8 cellular contexts compared by ENCODE assay signal in the genomic region with DNA sequence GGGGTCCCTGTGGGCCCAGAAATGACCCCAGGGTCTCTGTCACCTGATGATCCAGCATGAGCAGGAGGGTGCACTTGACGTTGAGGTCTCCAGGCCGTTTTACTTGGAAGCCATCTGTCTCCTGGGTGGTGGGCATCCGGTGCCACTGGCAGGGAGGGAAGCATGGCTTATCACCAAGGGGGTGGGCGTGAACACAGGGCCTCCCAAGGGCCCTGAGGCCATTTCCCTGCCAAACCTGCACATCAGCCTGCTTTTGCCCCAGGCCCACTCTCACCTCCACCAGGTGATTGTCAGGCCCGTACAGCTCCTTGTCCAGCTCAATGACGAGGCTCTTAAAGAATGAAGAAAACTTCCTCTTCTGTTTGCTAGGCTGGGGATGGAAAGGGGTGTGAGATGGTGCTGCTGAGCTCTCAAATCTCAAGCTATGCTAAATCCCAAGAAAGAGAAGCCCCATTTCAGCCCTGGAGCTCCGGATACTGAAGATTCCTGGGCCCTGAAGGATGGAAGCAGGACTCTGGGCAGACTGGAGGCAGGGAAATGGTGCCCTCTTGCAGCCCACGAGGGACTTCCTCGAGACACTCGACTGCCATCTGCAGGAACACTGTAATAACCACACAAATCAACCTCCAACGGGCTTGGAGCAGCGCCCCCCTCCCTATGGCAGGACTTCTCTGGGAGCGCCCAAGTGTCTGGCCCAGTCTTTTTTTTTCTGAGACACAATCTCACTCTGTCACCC. TPM values are rescaled to one million over a fixed set of nuclear protein-coding genes. Genes with fewer than 3 reads are reported as not detected.
DNase-seq lines count a peak whose midpoint lies in the region; ATAC-seq and TF ChIP-seq lines count a peak whose summit lies in the region.

No MANE protein-coding gene starts in this region.

- H3K9me3 ChIP-seq in CD4-positive, alpha-beta T cell (ENCODE audit: control insufficient read depth, low read length) = no peaks in the 10 kb centered on the region
- H3K9me3 ChIP-seq in SJCRH30 (replicated peaks) (no peaks in the 10 kb centered on the region), right cardiac atrium (ENCODE audit: control insufficient read depth, low read length) (no peaks in the 10 kb centered on the region), gastrocnemius medialis (no peaks in the 10 kb centered on the region)

- POLR2A ChIA-PET in CD4-positive, alpha-beta T cell (lab: Charles Lee) = interaction anchor here (1.2 to 7.3 kb wide), 5 partner anchors 6 to 141 kb away, joined by 4 to 86 read pairs (median 9); a partner anchor contains a TSS
- POLR2A ChIA-PET in activated naive CD8-positive, alpha-beta T cell treated with anti-CD3 and anti-CD28 coated beads, Interleukin-2, amount 10 ng/mL, durations not matched to agents 7 days and 5 days (lab: Charles Lee) = interaction anchor here (1.2 to 5.2 kb wide), 4 partner anchors 9 to 138 kb away, joined by 3 to 24 read pairs (median 3); a partner anchor contains a TSS

- no peak overlapping the region for H3K4me3 ChIP-seq in SJCRH30
- H3K4me3 ChIP-seq in right cardiac atrium (ENCODE audit: low read length) = no peak overlapping the region
- H3K4me3 ChIP-seq in gastrocnemius medialis = no peak overlapping the region

- TF ChIP-seq CTCF in CD4-positive, alpha-beta T cell (IDR thresholded peaks at IDR 0.05) = peak; percentile 57
- TF ChIP-seq CTCF in LNCAP (IDR thresholded peaks at IDR 0.05) = peak; percentile 77
- TF ChIP-seq CTCF in gastrocnemius medialis (IDR thresholded peaks at IDR 0.05 in 4 of 5, conservative IDR thresholded peaks at IDR 0.05 in 1 of 5) = peak in 4 of 5 experiments; percentile 31 to 52 (median 36)

- peak overlapping the region; percentile 45 for H3K27ac Mint-ChIP-seq in CD4-positive, alpha-beta T cell
- peak overlapping the region; percentile 67 for H3K27ac Mint-ChIP-seq in activated naive CD8-positive, alpha-beta T cell treated with anti-CD3 and anti-CD28 coated beads, Interleukin-2, amount 10 ng/mL, durations not matched to agents 7 days and 5 days

- H3K4me3 Mint-ChIP-seq in CD4-positive, alpha-beta T cell = peak overlapping the region; percentile 65
- H3K4me3 Mint-ChIP-seq in activated naive CD8-positive, alpha-beta T cell treated with anti-CD3 and anti-CD28 coated beads, Interleukin-2, amount 10 ng/mL, durations not matched to agents 7 days and 5 days = no peak overlapping the region

- H3K36me3 ChIP-seq in SJCRH30 = peaks cover 37% of the 10 kb centered on the region
- H3K36me3 ChIP-seq in gastrocnemius medialis = peaks cover 0 to 72% of the 10 kb centered on the region in 2 donors

- no peaks in the 10 kb centered on the region for H3K9me3 Mint-ChIP-seq in CD4-positive, alpha-beta T cell
- no peaks in the 10 kb centered on the region for H3K9me3 Mint-ChIP-seq in activated naive CD8-positive, alpha-beta T cell treated with anti-CD3 and anti-CD28 coated beads, Interleukin-2, amount 10 ng/mL, durations not matched to agents 7 days and 5 days

- no peaks in the 10 kb centered on the region for H3K27me3 Mint-ChIP-seq in CD4-positive, alpha-beta T cell
- no peaks in the 10 kb centered on the region for H3K27me3 Mint-ChIP-seq in activated naive CD8-positive, alpha-beta T cell treated with anti-CD3 and anti-CD28 coated beads, Interleukin-2, amount 10 ng/mL, durations not matched to agents 7 days and 5 days

- H3K27me3 ChIP-seq in CD4-positive, alpha-beta T cell (ENCODE audit: control insufficient read depth, insufficient read depth, low read length) = no peaks in the 10 kb centered on the region
- H3K27me3 ChIP-seq in SJCRH30 = no peaks in the 10 kb centered on the region
- H3K27me3 ChIP-seq in right cardiac atrium (ENCODE audit: control insufficient read depth, insufficient read depth) = no peaks in the 10 kb centered on the region
- no peaks in the 10 kb centered on the region for H3K27me3 ChIP-seq in gastrocnemius medialis

- intact Hi-C loops in CD4-positive, alpha-beta T cell (cut with DNase I, micrococcal nuclease) = loop anchor here (1.0 to 10.0 kb wide), 2 partner anchors 136 to 410 kb away; no protein-coding TSS in a partner anchor
- intact Hi-C loops in right cardiac atrium (cut with DNase I) (no loop called here), gastrocnemius medialis (cut with DNase I; ENCODE audit: low total_unique reads) (no loop called here)

- in situ Hi-C loops in gastrocnemius medialis (cut with MboI; ENCODE audit: low sequenced_read_pairs in 4 of 4) = loop anchor here in 2 of 4 donors (25.0 kb wide), 2 partner anchors 397 to 678 kb away; a partner anchor contains a TSS

- no peaks in the 10 kb centered on the region for H3K4me1 ChIP-seq in SJCRH30
- peaks cover 14% of the 10 kb centered on the region for H3K4me1 ChIP-seq in right cardiac atrium (ENCODE audit: control insufficient read depth, insufficient read depth, low read length)
- peaks cover 42 to 56% of the 10 kb centered on the region in 2 donors for H3K4me1 ChIP-seq in gastrocnemius medialis

- CTCF ChIA-PET in CD4-positive, alpha-beta T cell (lab: Charles Lee) = interaction anchor here (1.0 to 1.8 kb wide), 4 partner anchors 8 to 70 kb away, joined by 3 to 6 read pairs (median 3); no protein-coding TSS in a partner anchor

- no peak for TF ChIP-seq POLR2A in gastrocnemius medialis (IDR thresholded peaks at IDR 0.05)

- no peak overlapping the region for H3K27ac ChIP-seq in CD4-positive, alpha-beta T cell (ENCODE audit: low read depth, low read length)
- H3K27ac ChIP-seq in SJCRH30 (no peak overlapping the region), right cardiac atrium (ENCODE audit: low read length) (peak overlapping the region; percentile 13), gastrocnemius medialis (peak overlapping the region; percentile 35 to 99 (median 56))

- peak; percentile 88 for ATAC-seq in CD4-positive, alpha-beta T cell (ENCODE audit: poor library complexity)
- ATAC-seq in activated naive CD8-positive, alpha-beta T cell treated with anti-CD3 and anti-CD28 coated beads, Interleukin-2, amount 10 ng/mL, durations not matched to agents 7 days and 5 days (ENCODE audit: low read depth) = peak; percentile 77
- ATAC-seq in right cardiac atrium = peak; percentile 5 to 13
- peak; percentile 18 to 62 for ATAC-seq in gastrocnemius medialis
- ATAC-seq in HG03469 (IDR thresholded peaks at IDR 0.05; ENCODE audit: unreplicated experiment) = no peak

- peaks cover 61% of the 10 kb centered on the region for H3K4me1 Mint-ChIP-seq in CD4-positive, alpha-beta T cell (ENCODE audit: low read depth)
- peaks cover 34% of the 10 kb centered on the region for H3K4me1 Mint-ChIP-seq in activated naive CD8-positive, alpha-beta T cell treated with anti-CD3 and anti-CD28 coated beads, Interleukin-2, amount 10 ng/mL, durations not matched to agents 7 days and 5 days

- peaks cover 79% of the 10 kb centered on the region for H3K36me3 Mint-ChIP-seq in CD4-positive, alpha-beta T cell (ENCODE audit: low read depth)
- peaks cover 37% of the 10 kb centered on the region for H3K36me3 Mint-ChIP-seq in activated naive CD8-positive, alpha-beta T cell treated with anti-CD3 and anti-CD28 coated beads, Interleukin-2, amount 10 ng/mL, durations not matched to agents 7 days and 5 days

- WGBS in right cardiac atrium = 36% methylated on average over 13 of the region's 13 CpGs

- DNase-seq in CD4-positive, alpha-beta T cell = peak in 9 of 10 experiments; percentile 40 to 66 (median 53)
- DNase-seq in GM19240 (ENCODE audit: insufficient read length, low spot score) = peak; percentile 18
- peak; percentile 27 to 48 for DNase-seq in SJCRH30
- DNase-seq in activated naive CD8-positive, alpha-beta T cell treated with anti-CD3 and anti-CD28 coated beads, Interleukin-2, amount 10 ng/mL, durations not matched to agents 7 days and 5 days = no peak
- DNase-seq in right cardiac atrium = peak in 2 of 3 donors; percentile 73 to 74
- peak in 1 of 2 donors; percentile 80 for DNase-seq in gastrocnemius medialis

RNA-seq across cellular contexts. Expression of a gene that starts 7.1 kb away (rescaled TPM):
- total RNA-seq in CD4-positive, alpha-beta T cell = 10 to 100 TPM; 47.6 to 51.1 TPM
- 34.9 and 35.1 TPM in 2 replicates for total RNA-seq in SJCRH30 (2014; rRNA removed; shearing (Covaris generic))
- 10 to 100 TPM; 56.7 to 58.6 TPM for total RNA-seq in activated naive CD8-positive, alpha-beta T cell treated with anti-CD3 and anti-CD28 coated beads, Interleukin-2, amount 10 ng/mL, durations not matched to agents 7 days and 5 days
- total RNA-seq in right cardiac atrium (10 to 100 TPM; 34.2 to 52.3 (median 38.2) TPM), gastrocnemius medialis (10 to 100 TPM; 24.6 to 46.3 (median 34.9) TPM)
- polyA plus RNA-seq in right cardiac atrium = 17.2 TPM

RNA-seq across cellular contexts. Expression of a gene that starts 7.4 kb away (rescaled TPM):
- total RNA-seq in CD4-positive, alpha-beta T cell = 10 to 100 TPM; 83.1 to 84.6 TPM
- 52.7 and 64.8 TPM in 2 replicates for total RNA-seq in SJCRH30 (2014; rRNA removed; shearing (Covaris generic))
- total RNA-seq in activated naive CD8-positive, alpha-beta T cell treated with anti-CD3 and anti-CD28 coated beads, Interleukin-2, amount 10 ng/mL, durations not matched to agents 7 days and 5 days = 100 to 1,000 TPM; 132 to 135 TPM
- total RNA-seq in right cardiac atrium = 100 to 1,000 TPM; 141 to 159 (median 147) TPM
- polyA plus RNA-seq in right cardiac atrium = 175 TPM
- total RNA-seq in gastrocnemius medialis = 100 to 1,000 TPM; 103 to 153 (median 123) TPM

RNA-seq across cellular contexts. Expression of a gene that starts 7.9 kb away (rescaled TPM):
- 100 to 1,000 TPM; 102 to 111 TPM for total RNA-seq in CD4-positive, alpha-beta T cell
- total RNA-seq in SJCRH30 (2014; rRNA removed; shearing (Covaris generic)) = 35.7 and 38.5 TPM in 2 replicates
- total RNA-seq in activated naive CD8-positive, alpha-beta T cell treated with anti-CD3 and anti-CD28 coated beads, Interleukin-2, amount 10 ng/mL, durations not matched to agents 7 days and 5 days = 100 to 1,000 TPM; 129 to 138 TPM
- total RNA-seq in right cardiac atrium (10 to 100 TPM; 35.7 to 46.4 (median 37.4) TPM), gastrocnemius medialis (10 to 100 TPM; 30.2 to 64.3 (median 44.9) TPM)
- polyA plus RNA-seq in right cardiac atrium = 27.9 TPM

RNA-seq across cellular contexts. Expression of a gene that starts 38.9 kb away (rescaled TPM):
- total RNA-seq in CD4-positive, alpha-beta T cell = not detected
- total RNA-seq in SJCRH30 (2014; rRNA removed; shearing (Covaris generic)) = not detected in 2 replicates
- total RNA-seq in activated naive CD8-positive, alpha-beta T cell treated with anti-CD3 and anti-CD28 coated beads, Interleukin-2, amount 10 ng/mL, durations not matched to agents 7 days and 5 days = not detected
- total RNA-seq in right cardiac atrium (not detected), gastrocnemius medialis (not detected)
- not detected for polyA plus RNA-seq in right cardiac atrium

RNA-seq across cellular contexts. Expression of a gene that starts 47.1 kb away (rescaled TPM):
- total RNA-seq in CD4-positive, alpha-beta T cell = not detected
- not detected in 2 replicates for total RNA-seq in SJCRH30 (2014; rRNA removed; shearing (Covaris generic))
- not detected for total RNA-seq in activated naive CD8-positive, alpha-beta T cell treated with anti-CD3 and anti-CD28 coated beads, Interleukin-2, amount 10 ng/mL, durations not matched to agents 7 days and 5 days
- not detected for total RNA-seq in right cardiac atrium
- not detected for polyA plus RNA-seq in right cardiac atrium
- total RNA-seq in gastrocnemius medialis = not detected

Comparison
In these comparisons a context has a peak if more than half of its experiments do, and no peak if none do; other contexts are left out.
1. H3K27ac ChIP-seq: peak in right cardiac atrium (single experiment) and gastrocnemius medialis (4 of 4); none in CD4-positive, alpha-beta T cell (single experiment) and SJCRH30 (single experiment).
2. intact Hi-C loops: an anchor here in CD4-positive, alpha-beta T cell (1.0 to 10.0 kb wide); none called in right cardiac atrium and gastrocnemius medialis.
3. Peak in every context shown above with its lines, with median percentiles within 50 percentile points of each other: CTCF ChIP-seq.